Comparison of ENCODE assay signal across 8 cellular contexts in the genomic region with DNA sequence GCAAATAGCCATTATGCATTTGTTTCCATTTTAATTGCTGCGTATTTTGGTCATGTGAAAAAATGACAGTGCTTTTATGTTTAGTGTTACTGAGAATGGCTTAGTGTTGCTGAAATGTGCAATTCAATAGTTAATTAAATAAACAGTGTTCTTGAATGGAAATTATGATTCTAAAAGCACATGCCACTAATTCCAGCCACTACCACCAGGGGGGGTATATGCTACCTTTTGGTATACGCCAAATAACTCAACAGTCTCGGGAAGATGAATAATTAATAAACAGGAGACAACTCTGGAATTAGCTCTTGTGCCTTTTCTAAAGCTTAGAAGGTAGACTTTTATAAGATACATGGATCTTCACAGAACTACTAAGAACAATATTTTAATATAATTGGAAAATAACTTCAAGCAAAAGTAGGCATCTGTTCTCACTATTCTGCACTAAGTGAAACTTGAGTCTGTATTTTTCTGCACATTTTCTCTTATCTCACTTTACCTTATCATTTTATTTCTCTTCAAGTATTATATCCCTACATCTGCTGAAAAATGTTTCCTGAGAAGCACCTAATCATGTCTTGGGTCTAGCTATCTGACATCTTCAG.
DNase-seq lines count a peak whose midpoint lies in the region; ATAC-seq and TF ChIP-seq lines count a peak whose summit lies in the region.

No MANE protein-coding gene starts in this region.

- peaks cover 3% of the 10 kb centered on the region for H3K9me3 ChIP-seq in GM23248 (ENCODE audit: low read depth)
- no peaks in the 10 kb centered on the region for H3K9me3 ChIP-seq in Loucy (ENCODE audit: insufficient read depth, low read depth, low read length)

- WGBS in GM23248 (ENCODE audit: low coverage in 1 of 2, low lambda C conversion rate in 2 of 2, missing lambda C conversion rate in 2 of 2), 2 experiments: 13 to 16% methylated on average over 3 of the region's 3 CpGs

- no peaks in the 10 kb centered on the region for H3K36me3 Mint-ChIP-seq in activated T-cell treated with anti-CD3 and anti-CD28 coated beads, Interleukin-2, amount 50 U/mL, for 72 hours (ENCODE audit: insufficient read depth in 2 of 2)

- H3K4me3 ChIP-seq in GM23248: no peak overlapping the region
- no peak overlapping the region for H3K4me3 ChIP-seq in Loucy (ENCODE audit: low read length, poor library complexity, severe bottlenecking)

- no peaks in the 10 kb centered on the region for H3K79me2 ChIP-seq in GM23248 (ENCODE audit: insufficient read depth)
- no peaks in the 10 kb centered on the region for H3K79me2 ChIP-seq in Loucy (ENCODE audit: insufficient read depth, low read length)

- H3K9me2 ChIP-seq in GM23248 (ENCODE audit: insufficient read depth) (no peaks in the 10 kb centered on the region), Loucy (replicated peaks; ENCODE audit: low read depth, low read length) (no peaks in the 10 kb centered on the region)

- H3K36me3 ChIP-seq in GM23248 (ENCODE audit: low read depth): no peaks in the 10 kb centered on the region
- no peaks in the 10 kb centered on the region for H3K36me3 ChIP-seq in Loucy (ENCODE audit: insufficient read depth, low read length)

- H3K4me2 ChIP-seq in GM23248 (ENCODE audit: unreplicated experiment): no peak overlapping the region
- H3K4me2 ChIP-seq in Loucy (ENCODE audit: low read depth, low read length, poor library complexity, severe bottlenecking): no peak overlapping the region

- H3K27me3 ChIP-seq in GM23248 (replicated peaks; ENCODE audit: insufficient read depth) (no peaks in the 10 kb centered on the region), Loucy (ENCODE audit: insufficient read depth, low read length, poor library complexity, severe bottlenecking) (no peaks in the 10 kb centered on the region)

- H3K9ac ChIP-seq in GM23248 (no peak overlapping the region), Loucy (ENCODE audit: low read depth, low read length, poor library complexity, severe bottlenecking) (no peak overlapping the region)

- ATAC-seq in activated T-cell treated with anti-CD3 and anti-CD28 coated beads, Interleukin-2, amount 50 U/mL, for 72 hours (replicated peaks in 1 of 2): no peak
- ATAC-seq in GM21515 (IDR thresholded peaks at IDR 0.05; ENCODE audit: unreplicated experiment): no peak

- peaks cover 3 to 4% of the 10 kb centered on the region in 2 donors for H3K9me3 Mint-ChIP-seq in activated T-cell treated with anti-CD3 and anti-CD28 coated beads, Interleukin-2, amount 50 U/mL, for 72 hours

- H3K4me3 Mint-ChIP-seq in activated T-cell treated with anti-CD3 and anti-CD28 coated beads, Interleukin-2, amount 50 U/mL, for 72 hours: no peak overlapping the region

- H3F3A ChIP-seq in GM23248 (ENCODE audit: insufficient read depth) (no peaks in the 10 kb centered on the region), Loucy (ENCODE audit: low read depth) (no peaks in the 10 kb centered on the region)

- peak; percentile 10 to 31 for DNase-seq in activated CD4-positive, alpha-beta T cell treated with anti-CD3 and anti-CD28 coated beads for 24 hours (ENCODE audit: low read depth in 2 of 2)
- no peak for DNase-seq in activated CD4-positive, alpha-beta T cell treated with anti-CD3 and anti-CD28 coated beads for 1 hour
- DNase-seq in GM23248 (peak; percentile 38), iPS-NIHi11 (ENCODE audit: low spot score) (peak; percentile 23)
- DNase-seq in activated T-cell treated with anti-CD3 and anti-CD28 coated beads, Interleukin-2, amount 50 U/mL, for 72 hours: peak; percentile 36 to 38
- peak; percentile 8 to 25 (median 8) for DNase-seq in stimulated activated CD4-positive, alpha-beta T cell treated with anti-CD3 and anti-CD28 coated beads, TNF-alpha, amount 100 ng/mL, for 24 hours (ENCODE audit: low read depth in 3 of 3)

- H3K4me1 ChIP-seq in GM23248 (ENCODE audit: insufficient read depth) (no peaks in the 10 kb centered on the region), Loucy (ENCODE audit: insufficient read depth, low read length, poor library complexity, severe bottlenecking) (no peaks in the 10 kb centered on the region)

- no peaks in the 10 kb centered on the region for H3K27me3 Mint-ChIP-seq in activated T-cell treated with anti-CD3 and anti-CD28 coated beads, Interleukin-2, amount 50 U/mL, for 72 hours (ENCODE audit: low read depth)

- TF ChIP-seq CTCF in Loucy (conservative IDR thresholded peaks at IDR 0.05; ENCODE audit: low read length): peak; percentile 75

- in situ Hi-C loops in GM23248 (cut with MboI): no loop called here

- H4K20me1 ChIP-seq in GM23248 (ENCODE audit: insufficient read depth): no peaks in the 10 kb centered on the region
- no peaks in the 10 kb centered on the region for H4K20me1 ChIP-seq in Loucy (ENCODE audit: insufficient read depth, low read length, poor library complexity, severe bottlenecking)

- no peak overlapping the region for H3K27ac ChIP-seq in GM23248

- H3K4me1 Mint-ChIP-seq in activated T-cell treated with anti-CD3 and anti-CD28 coated beads, Interleukin-2, amount 50 U/mL, for 72 hours (ENCODE audit: low read depth): no peaks in the 10 kb centered on the region

- H3K27ac Mint-ChIP-seq in activated T-cell treated with anti-CD3 and anti-CD28 coated beads, Interleukin-2, amount 50 U/mL, for 72 hours: no peak overlapping the region

- H2AFZ ChIP-seq in GM23248 (no peak overlapping the region), Loucy (ENCODE audit: low read length) (no peak overlapping the region)
